8 cellular contexts compared by ENCODE assay signal in the genomic region with DNA sequence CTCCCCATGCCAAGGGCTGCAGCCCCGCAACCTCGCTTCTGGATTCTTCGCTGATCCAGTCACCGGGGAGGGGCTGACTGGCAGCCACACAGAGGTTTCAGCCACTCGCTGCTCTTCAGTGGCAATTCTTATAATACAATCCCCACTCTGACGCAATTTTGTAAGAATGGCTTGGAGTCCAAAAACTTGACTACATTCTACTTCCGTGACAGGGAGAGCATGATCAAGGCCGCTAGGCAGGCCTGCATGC. TPM values are rescaled to one million over a fixed set of nuclear protein-coding genes. Genes with fewer than 3 reads are reported as not detected.
DNase-seq lines count a peak whose midpoint lies in the region; ATAC-seq, FAIRE-seq and TF ChIP-seq lines count a peak whose summit lies in the region.

No MANE protein-coding gene starts in this region.

- peaks cover 0 to 46% (median 19%) of the 10 kb centered on the region in 4 donors for H3K4me1 Mint-ChIP-seq in CD4-positive, CD25-positive, alpha-beta regulatory T cell

- H3K27me3 Mint-ChIP-seq in CD4-positive, CD25-positive, alpha-beta regulatory T cell: no peaks in the 10 kb centered on the region

- peak overlapping the region; percentile 57 for H3K4me3 ChIP-seq in CD4-positive, CD25-positive, alpha-beta regulatory T cell (ENCODE audit: low read depth, low read length)
- peak overlapping the region; percentile 29 for H3K4me3 ChIP-seq in RWPE2 (ENCODE audit: severe bottlenecking)
- H3K4me3 ChIP-seq in esophagus squamous epithelium: peak overlapping the region; percentile 38 to 68 (median 59)
- H3K4me3 ChIP-seq in osteoblast (ENCODE audit: insufficient read depth, low read length): peak overlapping the region; percentile 83

- WGBS in esophagus squamous epithelium, 2 donors: 20% methylated on average over 1 of the region's 8 CpGs; no CpG with 5 or more reads in 1 of the 2 donors

- H3K79me2 ChIP-seq in osteoblast (ENCODE audit: insufficient read depth, low read length): peaks cover 56% of the 10 kb centered on the region

- ATAC-seq in CD4-positive, CD25-positive, alpha-beta regulatory T cell (ENCODE audit: low read depth in 2 of 2): no peak
- ATAC-seq in RWPE2 (ENCODE audit: low read depth) (peak; percentile 44), GM21723 (IDR thresholded peaks at IDR 0.05; ENCODE audit: unreplicated experiment) (no peak), HG03469 (IDR thresholded peaks at IDR 0.05; ENCODE audit: unreplicated experiment) (no peak)

- H3K4me2 ChIP-seq in osteoblast (ENCODE audit: insufficient read depth, low read length): peak overlapping the region; percentile 92

- no peaks in the 10 kb centered on the region for H3K9me3 ChIP-seq in CD4-positive, CD25-positive, alpha-beta regulatory T cell (ENCODE audit: control insufficient read depth in 2 of 2, low read length in 2 of 2)
- no peaks in the 10 kb centered on the region for H3K9me3 ChIP-seq in RWPE2 (ENCODE audit: severe bottlenecking)
- no peaks in the 10 kb centered on the region for H3K9me3 ChIP-seq in esophagus squamous epithelium
- H3K9me3 ChIP-seq in osteoblast (ENCODE audit: low read depth, low read length): no peaks in the 10 kb centered on the region

- no peak for FAIRE-seq in GM12892 (lab: Jason Lieb, UNC)

- TF ChIP-seq POLR2A in esophagus squamous epithelium (IDR thresholded peaks at IDR 0.05) (no peak), GM12892 (IDR thresholded peaks at IDR 0.05; ENCODE audit: low read depth, low read length) (no peak)

- H3K36me3 ChIP-seq in CD4-positive, CD25-positive, alpha-beta regulatory T cell (ENCODE audit: control insufficient read depth, insufficient read depth, low read length): peaks cover 3% of the 10 kb centered on the region
- H3K36me3 ChIP-seq in RWPE2 (ENCODE audit: low read depth) (peaks cover 40% of the 10 kb centered on the region), esophagus squamous epithelium (peaks cover 11 to 67% (median 17%) of the 10 kb centered on the region in 3 donors), osteoblast (ENCODE audit: insufficient read depth, low read length) (peaks cover 48% of the 10 kb centered on the region)

- peaks cover 4% of the 10 kb centered on the region for H3K36me3 Mint-ChIP-seq in CD4-positive, CD25-positive, alpha-beta regulatory T cell

- TF ChIP-seq CTCF in RWPE2 (IDR thresholded peaks at IDR 0.05; ENCODE audit: poor library complexity, severe bottlenecking) (no peak), esophagus squamous epithelium (IDR thresholded peaks at IDR 0.05) (no peak), osteoblast (IDR thresholded peaks at IDR 0.05; ENCODE audit: extremely low read depth, low read depth, low read length) (no peak)

- DNase-seq in CD4-positive, CD25-positive, alpha-beta regulatory T cell: no peak
- DNase-seq in RWPE2 (ENCODE audit: low spot score) (no peak), esophagus squamous epithelium (lab: John Stamatoyannopoulos, UW) (no peak), osteoblast (ENCODE audit: insufficient read length, low spot score, missing footprints) (peak; percentile 97), GM12892 (ENCODE audit: insufficient read length) (no peak), 8988T (no peak)

- intact Hi-C loops in esophagus squamous epithelium (cut with DNase I): loop anchor here (2.0 to 5.0 kb wide), 2 partner anchors 15 to 225 kb away; partner anchors contain the start of gene PPM1F

- peak overlapping the region; percentile 91 for H2AFZ ChIP-seq in osteoblast (ENCODE audit: low read length)

- no peaks in the 10 kb centered on the region for H4K20me1 ChIP-seq in osteoblast (ENCODE audit: insufficient read depth, low read length)

- H3K4me3 Mint-ChIP-seq in CD4-positive, CD25-positive, alpha-beta regulatory T cell: peak overlapping the region; percentile 76 to 91 (median 84)

- H3K27ac Mint-ChIP-seq in CD4-positive, CD25-positive, alpha-beta regulatory T cell: peak overlapping the region; percentile 20 to 82 (median 79)

- peaks cover 16% of the 10 kb centered on the region for H3K4me1 ChIP-seq in CD4-positive, CD25-positive, alpha-beta regulatory T cell (ENCODE audit: control insufficient read depth, insufficient read depth, low read length, poor library complexity, severe bottlenecking)
- H3K4me1 ChIP-seq in RWPE2 (ENCODE audit: insufficient read depth, poor library complexity, severe bottlenecking): peaks cover 22% of the 10 kb centered on the region
- peaks cover 42 to 76% (median 63%) of the 10 kb centered on the region in 3 donors for H3K4me1 ChIP-seq in esophagus squamous epithelium
- peaks cover 29% of the 10 kb centered on the region for H3K4me1 ChIP-seq in osteoblast (ENCODE audit: insufficient read depth, low read length)

- H3K9me3 Mint-ChIP-seq in CD4-positive, CD25-positive, alpha-beta regulatory T cell: no peaks in the 10 kb centered on the region

- no peaks in the 10 kb centered on the region for H3K27me3 ChIP-seq in CD4-positive, CD25-positive, alpha-beta regulatory T cell (ENCODE audit: control insufficient read depth, insufficient read depth, low read length)
- H3K27me3 ChIP-seq in RWPE2 (ENCODE audit: insufficient read depth, poor library complexity, severe bottlenecking) (no peaks in the 10 kb centered on the region), esophagus squamous epithelium (no peaks in the 10 kb centered on the region), osteoblast (ENCODE audit: insufficient read depth, low read length) (no peaks in the 10 kb centered on the region)

- H3K27ac ChIP-seq in CD4-positive, CD25-positive, alpha-beta regulatory T cell (ENCODE audit: insufficient read depth, low read length, poor library complexity, severe bottlenecking): peak overlapping the region; percentile 25
- H3K27ac ChIP-seq in RWPE2 (ENCODE audit: poor library complexity, severe bottlenecking) (peak overlapping the region; percentile 85), esophagus squamous epithelium (peak overlapping the region; percentile 92 to 96 (median 96)), osteoblast (ENCODE audit: low read depth, low read length) (peak overlapping the region; percentile 92)

RNA-seq across cellular contexts. Expression of gene PPM1F, which starts 14.9 kb away (rescaled TPM):
- 19.6 TPM for total RNA-seq in CD4-positive, CD25-positive, alpha-beta regulatory T cell
- 1 to 10 TPM; 5.6 to 8.7 (median 6.6) TPM for polyA plus RNA-seq in CD4-positive, CD25-positive, alpha-beta regulatory T cell
- total RNA-seq in esophagus squamous epithelium: 10 to 100 TPM; 22.2 to 39.7 (median 25.9) TPM
- total RNA-seq in osteoblast: 22.8 and 24.5 TPM in 2 replicates
- polyA plus RNA-seq in GM12892 (2012; ENCODE audit: missing spikeins): 3.8 TPM

RNA-seq across cellular contexts. Expression of gene TOP3B, which starts 44.8 kb away (rescaled TPM):
- total RNA-seq in CD4-positive, CD25-positive, alpha-beta regulatory T cell: 56.7 TPM
- 10 to 100 TPM; 13.1 to 17.4 (median 14.3) TPM for polyA plus RNA-seq in CD4-positive, CD25-positive, alpha-beta regulatory T cell
- total RNA-seq in esophagus squamous epithelium (10 to 100 TPM in 3 of 4 donors, 1 to 10 TPM in 1; 4.6 to 36.6 (median 23.4) TPM), osteoblast (27.9 and 33.6 TPM in 2 replicates)
- 13.7 TPM for polyA plus RNA-seq in GM12892 (2012; ENCODE audit: missing spikeins)

Comparison
In these comparisons a context has a peak if more than half of its experiments do, and no peak if none do; other contexts are left out.
1. H3K27ac ChIP-seq: peak in every context shown above with its lines; median percentile 96 in esophagus squamous epithelium; 92 in osteoblast; 85 in RWPE2; 25 in CD4-positive, CD25-positive, alpha-beta regulatory T cell.
2. H3K4me3 ChIP-seq: peak in every context shown above with its lines; median percentile 83 in osteoblast; 59 in esophagus squamous epithelium; 57 in CD4-positive, CD25-positive, alpha-beta regulatory T cell; 29 in RWPE2.